In genomic region chr4:7173821-7174220, GRCh38 we compare ENCODE assay signal across 1 cellular context.
TF ChIP-seq lines count a peak whose summit lies in the region.

No MANE protein-coding gene starts in this region.

TF ChIP-seq in K562, 482 proteins besides CTCF, POLR2A, EP300 and RAD21:
- peak in 1 of 2 experiments; percentile 65; a peak in 1 of 4 replicates for TF ChIP-seq SRF (CRISPR knock-in tag; IDR thresholded peaks at IDR 0.05)
- no peak for TF ChIP-seq ZNF436 (CRISPR knock-in tag; IDR thresholded peaks at IDR 0.05)
- peak; percentile 55 for TF ChIP-seq PKNOX1 (IDR thresholded peaks at IDR 0.05)
TF ChIP-seq in K562: peak in this region for 2.
